In the genomic region with DNA sequence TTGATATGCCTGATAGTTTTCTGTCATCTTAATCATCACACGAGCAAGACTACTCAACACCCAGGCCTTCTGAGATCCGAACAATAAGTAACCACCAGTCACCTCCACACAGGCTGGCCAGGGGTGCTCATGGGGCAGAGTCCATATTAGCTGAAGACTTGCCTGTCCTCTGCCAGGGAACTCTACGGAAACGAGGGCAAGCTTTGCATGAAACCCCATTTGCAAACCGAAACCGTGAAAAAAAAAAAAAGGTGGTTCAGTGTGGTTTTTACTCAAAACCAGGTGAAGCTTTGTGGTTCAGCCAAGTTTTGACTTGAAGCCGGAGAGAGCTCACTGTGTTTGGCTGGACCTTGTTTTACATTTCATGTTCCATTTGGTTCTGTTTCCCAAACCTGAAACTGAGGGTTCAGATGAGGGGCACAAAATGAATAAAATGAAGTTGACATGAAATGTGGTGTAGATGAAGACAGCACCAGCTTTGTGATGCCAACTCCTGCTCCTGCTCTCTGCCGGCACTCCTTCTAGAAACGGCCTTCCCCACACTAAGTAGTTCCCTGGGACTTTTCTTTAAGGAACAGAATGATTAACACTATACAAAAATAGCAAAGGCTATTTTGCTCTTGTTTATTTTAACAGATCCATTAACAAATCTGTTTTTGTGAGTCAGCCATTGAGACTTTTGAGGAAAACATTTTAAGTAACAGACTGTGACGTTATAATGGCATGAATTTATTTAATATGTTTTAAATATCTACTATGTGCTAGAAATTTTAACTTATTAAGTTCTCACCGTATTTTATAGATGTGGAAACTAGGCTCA, we compare ENCODE assay signal across 8 cellular contexts.
DNase-seq lines count a peak whose midpoint lies in the region; ATAC-seq and TF ChIP-seq lines count a peak whose summit lies in the region.

No MANE protein-coding gene starts in this region.

- H3K27me3 ChIP-seq in OCI-LY3 (ENCODE audit: low read depth, low read length) (peaks cover 33% of the 10 kb centered on the region), endodermal cell (ENCODE audit: control insufficient read depth, insufficient read depth, low read length, poor library complexity, severe bottlenecking) (no peaks in the 10 kb centered on the region)

- no peak for TF ChIP-seq CTCF in OCI-LY3 (IDR thresholded peaks at IDR 0.05; ENCODE audit: low read depth, low read length)
- TF ChIP-seq CTCF in epithelial cell of proximal tubule (conservative IDR thresholded peaks at IDR 0.05; ENCODE audit: low read depth, low read length), result no peak
- TF ChIP-seq CTCF in endodermal cell (conservative IDR thresholded peaks at IDR 0.05), result no peak

- H3K36me3 ChIP-seq in OCI-LY3 (replicated peaks; ENCODE audit: low read depth, low read length) (peaks cover 9% of the 10 kb centered on the region), endodermal cell (ENCODE audit: control insufficient read depth, insufficient read depth, low read length) (no peaks in the 10 kb centered on the region)

- H3K4me3 ChIP-seq in OCI-LY3 (ENCODE audit: low read length), result peak overlapping the region; percentile 72
- H3K4me3 ChIP-seq in epithelial cell of proximal tubule (ENCODE audit: low read depth, low read length), result no peak overlapping the region
- no peak overlapping the region for H3K4me3 ChIP-seq in endodermal cell (ENCODE audit: low read length)

- peaks cover 78% of the 10 kb centered on the region for H4K20me1 ChIP-seq in OCI-LY3 (ENCODE audit: insufficient read depth, low read length)

- H3K79me2 ChIP-seq in OCI-LY3 (ENCODE audit: low read length), result peaks cover 21% of the 10 kb centered on the region

- H3K9me3 Mint-ChIP-seq in endodermal cell, result no peaks in the 10 kb centered on the region

- no peak overlapping the region for H3K27ac Mint-ChIP-seq in endodermal cell

- H2AFZ ChIP-seq in OCI-LY3 (ENCODE audit: low read depth, low read length), result no peak overlapping the region

- WGBS in endodermal cell (ENCODE audit: insufficient coverage in 1 of 2, insufficient read length in 1 of 2), 2 experiments, result 85 to 98% methylated on average over 6 to 10 of the region's 11 CpGs

- H3K4me2 ChIP-seq in OCI-LY3 (ENCODE audit: low read length), result peak overlapping the region; percentile 94

- H3K4me1 ChIP-seq in OCI-LY3 (ENCODE audit: low read length) (peaks cover 38% of the 10 kb centered on the region), endodermal cell (ENCODE audit: control insufficient read depth, insufficient read depth, low read length) (peaks cover 4% of the 10 kb centered on the region)

- H3K9ac ChIP-seq in OCI-LY3 (ENCODE audit: low read length), result peak overlapping the region; percentile 30; the same call in 1 of the 2 replicates
- no peak overlapping the region for H3K9ac ChIP-seq in endodermal cell (ENCODE audit: extremely low read depth, low read length, poor library complexity, severe bottlenecking)

- DNase-seq in epithelial cell of proximal tubule (ENCODE audit: low read depth) (peak; percentile 36), NCI-H1105 treated with DMSO at 0.1 percent for 48 hours (lab: John Stamatoyannopoulos, UW) (no peak), A172 (ENCODE audit: low spot score) (no peak), H4 (ENCODE audit: low spot score) (no peak), endodermal cell (no peak)

- no peaks in the 10 kb centered on the region for H3K27me3 Mint-ChIP-seq in endodermal cell (ENCODE audit: insufficient read depth)

- H3K4me3 Mint-ChIP-seq in endodermal cell, result no peak overlapping the region

- ATAC-seq in GM18499 (IDR thresholded peaks at IDR 0.05; ENCODE audit: insufficient read depth, unreplicated experiment) (peak; percentile 61), HG02571 (IDR thresholded peaks at IDR 0.05; ENCODE audit: unreplicated experiment) (peak; percentile 88)

- H3K36me3 Mint-ChIP-seq in endodermal cell (ENCODE audit: low read depth), result no peaks in the 10 kb centered on the region

- no peaks in the 10 kb centered on the region for H3K4me1 Mint-ChIP-seq in endodermal cell

- H3K9me3 ChIP-seq in OCI-LY3 (ENCODE audit: insufficient read depth, low read length) (no peaks in the 10 kb centered on the region), endodermal cell (ENCODE audit: control insufficient read depth, low read length) (no peaks in the 10 kb centered on the region)

- peak overlapping the region; percentile 53 for H3K27ac ChIP-seq in OCI-LY3 (ENCODE audit: low read length)
- no peak overlapping the region for H3K27ac ChIP-seq in endodermal cell (ENCODE audit: low read depth, low read length)
